Comparison of ENCODE assay signal across 1 cellular context in genomic region chr14:103385153-103385993, GRCh38.
TF ChIP-seq lines count a peak whose summit lies in the region.

TSS of gene MARK3 (plus strand) at chr14:103385415. CDS start at chr14:103386030, 615 bp downstream.

TF ChIP-seq in GM23338, 12 proteins besides CTCF, POLR2A, EP300 and RAD21:
- TF ChIP-seq ZNF114 (CRISPR knock-in tag; IDR thresholded peaks at IDR 0.05) (no peak), ETS1 (IDR thresholded peaks at IDR 0.05) (peak; percentile 39), JUNB (IDR thresholded peaks at IDR 0.05; ENCODE audit: unreplicated experiment) (no peak), ZNF331 (CRISPR knock-in tag; IDR thresholded peaks at IDR 0.05; ENCODE audit: low read depth) (no peak), REST (IDR thresholded peaks at IDR 0.05; ENCODE audit: unreplicated experiment) (no peak), NANOG (IDR thresholded peaks at IDR 0.05; ENCODE audit: borderline replicate concordance) (no peak), POLR2AphosphoS5 (IDR thresholded peaks at IDR 0.05; ENCODE audit: low read depth) (peak; percentile 90), ZNF462 (CRISPR knock-in tag; IDR thresholded peaks at IDR 0.05) (no peak), CREB1 (CRISPR knock-in tag; IDR thresholded peaks at IDR 0.05; ENCODE audit: low read depth) (peak; percentile 93)
TF ChIP-seq in GM23338: peak in this region for 3.
